In the genomic region with DNA sequence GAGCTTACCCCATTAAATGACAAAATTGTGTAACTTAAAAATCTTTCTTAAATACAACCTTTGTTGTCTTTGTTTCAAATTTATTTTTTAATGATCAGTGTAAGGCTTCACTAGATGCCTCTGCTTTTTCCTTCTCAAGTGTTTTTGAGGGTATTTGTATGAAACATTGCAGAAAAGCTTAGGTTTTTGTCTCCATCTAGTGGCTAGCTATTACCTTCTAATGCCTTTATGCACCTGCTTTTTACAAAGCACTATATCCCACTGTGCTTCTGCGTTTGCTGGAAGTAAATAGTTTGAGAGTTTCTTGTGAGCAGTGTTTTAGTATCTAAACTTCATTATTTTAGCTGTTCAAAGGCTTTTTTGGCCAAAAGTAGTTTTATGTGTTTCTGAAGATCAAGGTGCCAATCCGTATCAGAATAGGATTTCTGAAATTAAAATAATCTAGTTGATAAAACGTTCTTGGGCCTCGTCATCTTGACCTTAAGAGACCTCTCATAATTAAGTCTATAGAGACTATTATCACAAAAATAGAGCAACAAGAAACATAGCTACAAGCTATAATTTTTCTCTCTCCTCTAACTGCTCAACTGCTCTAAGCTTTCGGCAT, we compare ENCODE assay signal across 10 cellular contexts. TPM values are rescaled to one million over a fixed set of nuclear protein-coding genes. Genes with fewer than 3 reads are reported as not detected.
A peak's percentile ranks its signal among the peaks of the same experiment; 100 is the strongest.
DNase-seq lines count a peak whose midpoint lies in the region; ATAC-seq and TF ChIP-seq lines count a peak whose summit lies in the region.
"Had no signal": no experiment of that assay in that cellular context is flagged by ENCODE, and none has a peak within 500 bp of the region (broad histone marks: within the 10 kb centered on the region; RNA-seq: fewer than 3 reads in every experiment).

No MANE protein-coding gene starts in this region.

- no peaks in the 10 kb centered on the region for H3K9me3 ChIP-seq in naive thymus-derived CD4-positive, alpha-beta T cell (ENCODE audit: control insufficient read depth in 2 of 3, low read length in 3 of 3)

- no peak overlapping the region for H3K27ac ChIP-seq in naive thymus-derived CD4-positive, alpha-beta T cell (ENCODE audit: low read depth, low read length)

- H3K27me3 Mint-ChIP-seq in naive thymus-derived CD4-positive, alpha-beta T cell: no peaks in the 10 kb centered on the region
- H3K27me3 Mint-ChIP-seq: activated naive CD8-positive, alpha-beta T cell had no signal

- H3K4me3 Mint-ChIP-seq in naive thymus-derived CD4-positive, alpha-beta T cell: no peak overlapping the region
- H3K4me3 Mint-ChIP-seq: activated naive CD8-positive, alpha-beta T cell; CD8-positive, alpha-beta memory T cell had no signal

- DNase-seq in NOMO-1 (lab: John Stamatoyannopoulos, UW; ENCODE audit: unreplicated experiment in 2 of 2) (peak; percentile 14 to 49), NOMO-1 treated with dmso at 0.1 percent for 144 hours (lab: John Stamatoyannopoulos, UW; ENCODE audit: unreplicated experiment) (no peak), LNCaP clone FGC (ENCODE audit: low read depth) (peak; percentile 23), RPMI8226 (peak; percentile 58), epithelial cell of proximal tubule (ENCODE audit: low read depth) (peak; percentile 33)
- DNase-seq in naive thymus-derived CD4-positive, alpha-beta T cell: peak in 6 of 9 donors; percentile 15 to 53 (median 32)
- no peak for DNase-seq in activated CD4-positive, alpha-beta T cell treated with anti-CD3 and anti-CD28 coated beads, Interleukin-2, amount 50 U/mL, for 1 hour

- TF ChIP-seq CTCF in LNCaP clone FGC (IDR thresholded peaks at IDR 0.05; ENCODE audit: control insufficient read depth, extremely low read depth, insufficient read depth) (peak; percentile 60), epithelial cell of proximal tubule (conservative IDR thresholded peaks at IDR 0.05; ENCODE audit: low read depth, low read length) (peak; percentile 82)

- intact Hi-C loops in naive thymus-derived CD4-positive, alpha-beta T cell (cut with micrococcal nuclease): loop anchor here (1.0 to 5.0 kb wide), 7 partner anchors 62 to 411 kb away; a partner anchor contains a TSS

- H3K4me1 Mint-ChIP-seq in naive thymus-derived CD4-positive, alpha-beta T cell: peaks cover 0 to 4% (median 0%) of the 10 kb centered on the region in 7 donors

- H3K9me3 Mint-ChIP-seq in naive thymus-derived CD4-positive, alpha-beta T cell: peaks cover 0 to 15% (median 4%) of the 10 kb centered on the region in 11 donors

- ATAC-seq in naive thymus-derived CD4-positive, alpha-beta T cell: peak; percentile 54
- ATAC-seq in GM21717 (IDR thresholded peaks at IDR 0.05; ENCODE audit: unreplicated experiment): no peak

- H3K27ac Mint-ChIP-seq in naive thymus-derived CD4-positive, alpha-beta T cell: no peak overlapping the region
- H3K27ac Mint-ChIP-seq: activated naive CD8-positive, alpha-beta T cell had no signal

- CTCF ChIA-PET in naive thymus-derived CD4-positive, alpha-beta T cell (lab: Charles Lee): interaction anchor here (0.6 to 2.2 kb wide), 20 partner anchors 8 to 412 kb away, joined by 3 to 13 read pairs (median 4); no protein-coding TSS in a partner anchor

- no peak overlapping the region for H3K4me3 ChIP-seq in LNCaP clone FGC (ENCODE audit: low read depth, low read length)
- H3K4me3 ChIP-seq in epithelial cell of proximal tubule (ENCODE audit: low read depth, low read length): no peak overlapping the region
- no peak overlapping the region for H3K4me3 ChIP-seq in naive thymus-derived CD4-positive, alpha-beta T cell (ENCODE audit: low read length)

- no peaks in the 10 kb centered on the region for H3K27me3 ChIP-seq in naive thymus-derived CD4-positive, alpha-beta T cell (ENCODE audit: control insufficient read depth in 2 of 2, insufficient read depth in 2 of 2, low read length in 2 of 2)

- peaks cover 0 to 36% (median 7%) of the 10 kb centered on the region in 3 experiments for H3K36me3 ChIP-seq in naive thymus-derived CD4-positive, alpha-beta T cell (ENCODE audit: control insufficient read depth in 2 of 3, insufficient read depth in 3 of 3, low read length in 3 of 3)

- peaks cover 15 to 34% (median 24%) of the 10 kb centered on the region in 5 donors for H3K36me3 Mint-ChIP-seq in naive thymus-derived CD4-positive, alpha-beta T cell

- no peaks in the 10 kb centered on the region for H3K4me1 ChIP-seq in naive thymus-derived CD4-positive, alpha-beta T cell (ENCODE audit: control insufficient read depth in 2 of 2, insufficient read depth in 2 of 2, low read length in 2 of 2)

- POLR2A ChIA-PET in naive thymus-derived CD4-positive, alpha-beta T cell (lab: Charles Lee): no interaction called here

RNA-seq across cellular contexts. Expression of a gene that starts 47.0 kb away (rescaled TPM):
- total RNA-seq in epithelial cell of proximal tubule: 50.7 and 77.1 TPM in 2 replicates
- total RNA-seq in naive thymus-derived CD4-positive, alpha-beta T cell: 10 to 100 TPM; 24.0 to 57.5 (median 43.4) TPM
- polyA plus RNA-seq in naive thymus-derived CD4-positive, alpha-beta T cell: 10 to 100 TPM; 15.7 to 39.7 TPM

RNA-seq across cellular contexts. Expression of a gene that starts 56.2 kb away (rescaled TPM):
- total RNA-seq in epithelial cell of proximal tubule: 0.43 TPM in 1 of 2 replicates, not detected in the other
- 1 to 10 TPM in 2 of 5 experiments, under 1 TPM in 1, not detected in 2; 0.29 to 5.9 (median 1.3) TPM for total RNA-seq in naive thymus-derived CD4-positive, alpha-beta T cell
- not detected for polyA plus RNA-seq in naive thymus-derived CD4-positive, alpha-beta T cell
- total RNA-seq: CD8-positive, alpha-beta memory T cell had no signal
- polyA plus RNA-seq: CD8-positive, alpha-beta memory T cell had no signal

Comparison
In these comparisons a context has a peak if more than half of its experiments do, and no peak if none do; other contexts are left out.
1. DNase-seq: peak in NOMO-1 (2 of 2), LNCaP clone FGC (single experiment), RPMI8226 (single experiment), epithelial cell of proximal tubule (single experiment) and naive thymus-derived CD4-positive, alpha-beta T cell (6 of 9); none in NOMO-1 treated with dmso at 0.1 percent for 144 hours (single experiment) and activated CD4-positive, alpha-beta T cell treated with anti-CD3 and anti-CD28 coated beads, Interleukin-2, amount 50 U/mL, for 1 hour (single experiment).